39 cellular contexts compared by ENCODE assay signal in the genomic region with DNA sequence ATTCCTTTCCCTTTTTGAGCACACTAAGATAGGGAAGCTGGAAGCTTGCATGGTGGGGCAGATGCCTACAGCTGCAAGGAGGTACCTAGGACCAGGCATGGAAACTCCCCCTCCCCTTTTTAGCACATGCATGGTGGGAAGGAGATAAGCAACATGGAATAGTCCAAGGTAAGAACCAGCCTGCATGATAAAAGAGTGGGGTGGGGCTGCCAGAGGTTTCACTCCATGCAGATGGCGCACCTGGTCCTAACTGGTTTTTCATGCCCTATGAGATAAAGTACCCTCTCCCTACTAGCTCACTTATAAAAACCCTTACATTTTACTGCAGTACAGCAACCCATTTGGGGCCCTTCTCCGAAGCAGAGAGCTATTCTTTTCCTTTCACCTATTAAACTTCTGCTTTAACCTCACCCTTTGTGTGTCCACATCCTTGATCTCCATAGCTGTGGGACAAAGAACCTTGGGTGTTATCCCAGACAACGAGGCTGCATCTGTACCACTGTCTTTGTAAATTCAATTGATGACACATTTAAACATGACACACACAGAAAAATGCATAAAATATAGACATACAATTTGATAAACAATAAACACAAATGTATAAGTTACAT. TPM values are rescaled to one million over a fixed set of nuclear protein-coding genes. Genes with fewer than 3 reads are reported as not detected.
"Had no signal": no experiment of that assay in that cellular context is flagged by ENCODE, and none has a peak within 500 bp of the region (broad histone marks: within the 10 kb centered on the region; RNA-seq: fewer than 3 reads in every experiment).

No MANE protein-coding gene starts in this region.

- H3K27me3 ChIP-seq: ascending aorta, cardiac muscle cell had no signal

- H3K36me3 Mint-ChIP-seq: activated CD4-positive, alpha-beta memory T cell treated with anti-CD3 and anti-CD28 coated beads for 36 hours; activated naive CD4-positive, alpha-beta T cell treated with anti-CD3 and anti-CD28 coated beads, Interleukin-2, amount 50 U/mL, for 72 hours; activated naive CD8-positive, alpha-beta T cell treated with anti-CD3 and anti-CD28 coated beads for 36 hours; brain had no signal

- H3K27ac Mint-ChIP-seq: activated B cell treated with CpG ODN at 0.5 μM for 24 hours; activated CD4-positive, alpha-beta memory T cell treated with anti-CD3 and anti-CD28 coated beads for 36 hours; activated CD4-positive, alpha-beta T cell treated with anti-CD3 and anti-CD28 coated beads, Interleukin-2, amount 10 ng/mL, durations not matched to agents 24 days and 14 days; activated CD8-positive, alpha-beta T cell treated with anti-CD3 and anti-CD28 coated beads for 36 hours; activated naive CD4-positive, alpha-beta T cell treated with anti-CD3 and anti-CD28 coated beads for 36 hours; activated naive CD4-positive, alpha-beta T cell treated with anti-CD3 and anti-CD28 coated beads, Interleukin-2, amount 50 U/mL, for 72 hours; activated naive CD8-positive, alpha-beta T cell treated with anti-CD3 and anti-CD28 coated beads for 36 hours; activated T-cell treated with anti-CD3 and anti-CD28 coated beads, Interleukin-2, amount 50 U/mL, for 72 hours; activated T-helper 1 cell treated with anti-CD3 and anti-CD28 coated beads, Interleukin-12 subunit alpha, Interleukin-12 subunit beta, Interleukin-2, Interleukin-4 antibody, amounts not matched to agents 30 ng/mL and 10 ng/mL and 1 ng/mL, durations not matched to agents 14 hours and 24 hours and 36 hours; activated T-helper 17 cell treated with anti-CD3 and anti-CD28 coated beads, Interleukin-2, amount 50 U/mL, for 72 hours; brain; T-helper 1 cell treated with Interleukin-12 subunit alpha and Interleukin-12 subunit beta and Interleukin-4 antibody, amounts not matched to agents 30 μg/mL and 1 μg/mL, for 36 hours; T-helper 2 cell treated with Interferon-gamma antibody and Interleukin-4, amounts not matched to agents 5 μg/mL and 100 μg/mL, for 36 hours had no signal

- H3K4me3 Mint-ChIP-seq: activated B cell treated with CpG ODN at 0.5 μM for 24 hours; activated CD4-positive, alpha-beta memory T cell treated with anti-CD3 and anti-CD28 coated beads for 36 hours; activated CD4-positive, alpha-beta T cell treated with anti-CD3 and anti-CD28 coated beads, Interleukin-2, amount 10 ng/mL, durations not matched to agents 24 days and 14 days; activated CD8-positive, alpha-beta T cell treated with anti-CD3 and anti-CD28 coated beads for 36 hours; activated naive CD4-positive, alpha-beta T cell treated with anti-CD3 and anti-CD28 coated beads for 36 hours; activated naive CD8-positive, alpha-beta T cell treated with anti-CD3 and anti-CD28 coated beads for 36 hours; activated T-cell treated with anti-CD3 and anti-CD28 coated beads, Interleukin-2, amount 50 U/mL, for 4 hours; activated T-cell treated with anti-CD3 and anti-CD28 coated beads, Interleukin-2, amount 50 U/mL, for 72 hours; activated T-helper 1 cell treated with anti-CD3 and anti-CD28 coated beads, Interleukin-12 subunit alpha, Interleukin-12 subunit beta, Interleukin-2, Interleukin-4 antibody, amounts not matched to agents 30 ng/mL and 10 ng/mL and 1 ng/mL, durations not matched to agents 14 hours and 24 hours and 36 hours; activated T-helper 17 cell treated with anti-CD3 and anti-CD28 coated beads, Interleukin-2, amount 50 U/mL, for 72 hours; brain; central memory CD8-positive, alpha-beta T cell; T-helper 1 cell treated with Interleukin-12 subunit alpha and Interleukin-12 subunit beta and Interleukin-4 antibody, amounts not matched to agents 30 μg/mL and 1 μg/mL, for 36 hours; T-helper 2 cell treated with Interferon-gamma antibody and Interleukin-4, amounts not matched to agents 5 μg/mL and 100 μg/mL, for 36 hours had no signal

- ATAC-seq: activated CD8-positive, alpha-beta T cell treated with anti-CD3 and anti-CD28 coated beads for 36 hours; activated naive CD4-positive, alpha-beta T cell treated with anti-CD3 and anti-CD28 coated beads, Interleukin-2, amount 50 U/mL, for 72 hours; activated T-cell treated with anti-CD3 and anti-CD28 coated beads, Interleukin-2, amount 50 U/mL, for 4 hours; activated T-cell treated with anti-CD3 and anti-CD28 coated beads, Interleukin-2, amount 50 U/mL, for 72 hours; activated T-helper 17 cell treated with anti-CD3 and anti-CD28 coated beads, Interleukin-2, amount 50 U/mL, for 72 hours had no signal

- H3K36me3 ChIP-seq: ascending aorta, cardiac muscle cell had no signal

- H3K4me1 ChIP-seq: ascending aorta had no signal

- H3K9me3 Mint-ChIP-seq: activated CD4-positive, alpha-beta memory T cell treated with anti-CD3 and anti-CD28 coated beads for 36 hours; activated CD4-positive, alpha-beta T cell treated with anti-CD3 and anti-CD28 coated beads, Interleukin-2, amount 10 ng/mL, durations not matched to agents 24 days and 14 days; activated CD8-positive, alpha-beta T cell treated with anti-CD3 and anti-CD28 coated beads for 36 hours; activated naive CD4-positive, alpha-beta T cell treated with anti-CD3 and anti-CD28 coated beads for 36 hours; activated naive CD4-positive, alpha-beta T cell treated with anti-CD3 and anti-CD28 coated beads, Interleukin-2, amount 50 U/mL, for 72 hours; activated T-helper 1 cell treated with anti-CD3 and anti-CD28 coated beads, Interleukin-12 subunit alpha, Interleukin-12 subunit beta, Interleukin-2, Interleukin-4 antibody, amounts not matched to agents 30 ng/mL and 10 ng/mL and 1 ng/mL, durations not matched to agents 14 hours and 24 hours and 36 hours; activated T-helper 17 cell treated with anti-CD3 and anti-CD28 coated beads, Interleukin-2, amount 50 U/mL, for 72 hours; central memory CD8-positive, alpha-beta T cell; T-helper 1 cell treated with Interleukin-12 subunit alpha and Interleukin-12 subunit beta and Interleukin-4 antibody, amounts not matched to agents 30 μg/mL and 1 μg/mL, for 36 hours; T-helper 2 cell treated with Interferon-gamma antibody and Interleukin-4, amounts not matched to agents 5 μg/mL and 100 μg/mL, for 36 hours had no signal

- H3K27ac ChIP-seq: ascending aorta, cardiac muscle cell, VCaP had no signal

- DNase-seq: activated B cell treated with CpG ODN at 0.5 μM for 24 hours; activated CD4-positive, alpha-beta memory T cell treated with anti-CD3 and anti-CD28 coated beads for 36 hours; activated CD4-positive, alpha-beta T cell treated with anti-CD3 and anti-CD28 coated beads for 4 hours; activated CD4-positive, alpha-beta T cell treated with anti-CD3 and anti-CD28 coated beads, Interleukin-2, amount 10 ng/mL, durations not matched to agents 24 days and 14 days; activated CD4-positive, alpha-beta T cell treated with anti-CD3 and anti-CD28 coated beads, Interleukin-2, amount 50 U/mL, for 1 hour; activated CD4-positive, alpha-beta T cell treated with anti-CD3 and anti-CD28 coated beads, Interleukin-2, amount 50 U/mL, for 4 hours; activated CD4-positive, CD25-positive, alpha-beta regulatory T cell treated with anti-CD3 and anti-CD28 coated beads, Interleukin-2, amount 50 U/mL, for 72 hours; activated CD8-positive, alpha-beta memory T cell treated with anti-CD3 and anti-CD28 coated beads, Interleukin-2, amount 50 U/mL, for 4 hours; activated CD8-positive, alpha-beta T cell treated with anti-CD3 and anti-CD28 coated beads for 36 hours; activated effector memory CD4-positive, alpha-beta T cell treated with anti-CD3 and anti-CD28 coated beads, Interleukin-2, amount 50 U/mL, for 16 hours; activated gamma-delta T cell treated with Interleukin-2 at 50 U/mL for 16 hours; activated naive CD4-positive, alpha-beta T cell; activated naive CD4-positive, alpha-beta T cell treated with anti-CD3 and anti-CD28 coated beads for 36 hours; activated naive CD4-positive, alpha-beta T cell treated with anti-CD3 and anti-CD28 coated beads, Interleukin-2, amount 50 U/mL, for 16 hours; activated naive CD8-positive, alpha-beta T cell treated with anti-CD3 and anti-CD28 coated beads for 36 hours; activated T-cell treated with anti-CD3 and anti-CD28 coated beads for 4 hours; activated T-cell treated with anti-CD3 and anti-CD28 coated beads, Interleukin-2, amount 50 U/mL, for 1 hour; activated T-cell treated with anti-CD3 and anti-CD28 coated beads, Interleukin-2, amount 50 U/mL, for 4 hours; activated T-cell treated with anti-CD3 and anti-CD28 coated beads, Interleukin-2, amount 50 U/mL, for 72 hours; amygdala; anterior cingulate cortex; caudate nucleus; cerebellar nuclear complex; T-helper 1 cell; T-helper 2 cell; T-helper 9 cell had no signal

- H3K4me3 ChIP-seq: ascending aorta, cardiac muscle cell had no signal

- H3K9me3 ChIP-seq: ascending aorta had no signal

- H3K4me1 Mint-ChIP-seq: activated B cell treated with CpG ODN at 0.5 μM for 24 hours; activated CD4-positive, alpha-beta T cell treated with anti-CD3 and anti-CD28 coated beads, Interleukin-2, amount 10 ng/mL, durations not matched to agents 24 days and 14 days; activated naive CD8-positive, alpha-beta T cell treated with anti-CD3 and anti-CD28 coated beads for 36 hours; activated T-helper 17 cell treated with anti-CD3 and anti-CD28 coated beads, Interleukin-2, amount 50 U/mL, for 72 hours; brain; central memory CD8-positive, alpha-beta T cell had no signal

- FAIRE-seq: bronchial epithelial cell, TTC549 had no signal

RNA-seq across cellular contexts. Expression of a gene that starts 40.1 kb away (rescaled TPM):
- total RNA-seq: activated B cell treated with CpG ODN at 0.5 μM for 24 hours; activated CD4-positive, alpha-beta memory T cell treated with anti-CD3 and anti-CD28 coated beads for 36 hours; activated CD4-positive, alpha-beta T cell treated with anti-CD3 and anti-CD28 coated beads, Interleukin-2, amount 10 ng/mL, durations not matched to agents 24 days and 14 days; activated CD8-positive, alpha-beta memory T cell treated with anti-CD3 and anti-CD28 coated beads for 36 hours; activated CD8-positive, alpha-beta T cell treated with anti-CD3 and anti-CD28 coated beads for 36 hours; activated naive CD4-positive, alpha-beta T cell treated with anti-CD3 and anti-CD28 coated beads for 36 hours; activated naive CD4-positive, alpha-beta T cell treated with anti-CD3 and anti-CD28 coated beads, Interleukin-2, amount 50 U/mL, for 72 hours; activated naive CD8-positive, alpha-beta T cell treated with anti-CD3 and anti-CD28 coated beads for 36 hours; activated T-cell treated with anti-CD3 and anti-CD28 coated beads, Interleukin-2, amount 50 U/mL, for 4 hours; activated T-cell treated with anti-CD3 and anti-CD28 coated beads, Interleukin-2, amount 50 U/mL, for 72 hours; activated T-helper 1 cell treated with anti-CD3 and anti-CD28 coated beads, Interleukin-12 subunit alpha, Interleukin-12 subunit beta, Interleukin-2, Interleukin-4 antibody, amounts not matched to agents 30 ng/mL and 10 ng/mL and 1 ng/mL, durations not matched to agents 14 hours and 24 hours and 36 hours; activated T-helper 17 cell treated with anti-CD3 and anti-CD28 coated beads, Interleukin-2, amount 50 U/mL, for 72 hours; ascending aorta had no signal
- polyA plus RNA-seq: cardiac muscle cell had no signal
